Comparison of ENCODE assay signal across 8 cellular contexts in genomic region chr12:92341333-92341691, GRCh38.
DNase-seq lines count a peak whose midpoint lies in the region; ATAC-seq lines count a peak whose summit lies in the region.

No MANE protein-coding gene starts in this region.

- H3K9me3 Mint-ChIP-seq in activated CD4-positive, alpha-beta T cell treated with anti-CD3 and anti-CD28 coated beads, Interleukin-2, amount 10 ng/mL, durations not matched to agents 24 days and 14 days, result peaks cover 18% of the 10 kb centered on the region
- H3K9me3 Mint-ChIP-seq in stimulated activated naive B cell treated with anti-CD40 and anti-IgM and Interleukin-4, amounts not matched to agents 10 μg/mL and 1 μg/mL and 100 μg/mL, for 72 hours, result peaks cover 9 to 11% of the 10 kb centered on the region in 2 donors

- H3K36me3 ChIP-seq in duodenal mucosa (ENCODE audit: control insufficient read depth in 1 of 2, insufficient read depth in 2 of 2, low read length in 2 of 2), result no peaks in the 10 kb centered on the region

- peak overlapping the region in 1 of 2 donors; percentile 39 for H3K9ac ChIP-seq in duodenal mucosa (ENCODE audit: low read depth in 1 of 2, low read length in 2 of 2)

- H3K36me3 Mint-ChIP-seq in activated CD4-positive, alpha-beta T cell treated with anti-CD3 and anti-CD28 coated beads, Interleukin-2, amount 10 ng/mL, durations not matched to agents 24 days and 14 days (ENCODE audit: low read depth), result no peaks in the 10 kb centered on the region
- peaks cover 5 to 20% of the 10 kb centered on the region in 2 donors for H3K36me3 Mint-ChIP-seq in stimulated activated naive B cell treated with anti-CD40 and anti-IgM and Interleukin-4, amounts not matched to agents 10 μg/mL and 1 μg/mL and 100 μg/mL, for 72 hours

- DNase-seq in activated CD4-positive, alpha-beta T cell treated with anti-CD3 and anti-CD28 coated beads, Interleukin-2, amount 10 ng/mL, durations not matched to agents 24 days and 14 days, result no peak
- no peak for DNase-seq in activated CD4-positive, alpha-beta T cell treated with anti-CD3 and anti-CD28 coated beads for 4 hours
- no peak for DNase-seq in stimulated activated naive B cell treated with anti-CD40 and anti-IgM and Interleukin-4, amounts not matched to agents 10 μg/mL and 1 μg/mL and 100 μg/mL, for 72 hours
- DNase-seq in NCI-H1048 (lab: John Stamatoyannopoulos, UW), result no peak

- peak overlapping the region; percentile 44 to 65 for H3K4me3 ChIP-seq in duodenal mucosa (ENCODE audit: low read depth in 1 of 2, low read length in 2 of 2)

- H3K27me3 ChIP-seq in duodenal mucosa (ENCODE audit: control insufficient read depth in 1 of 2, insufficient read depth in 2 of 2, low read length in 2 of 2), result no peaks in the 10 kb centered on the region

- H3K4me1 Mint-ChIP-seq in activated CD4-positive, alpha-beta T cell treated with anti-CD3 and anti-CD28 coated beads, Interleukin-2, amount 10 ng/mL, durations not matched to agents 24 days and 14 days, result peaks cover 16% of the 10 kb centered on the region
- H3K4me1 Mint-ChIP-seq in stimulated activated naive B cell treated with anti-CD40 and anti-IgM and Interleukin-4, amounts not matched to agents 10 μg/mL and 1 μg/mL and 100 μg/mL, for 72 hours, result peaks cover 24 to 32% of the 10 kb centered on the region in 2 donors

- intact Hi-C loops in activated CD4-positive, alpha-beta T cell treated with anti-CD3 and anti-CD28 coated beads, Interleukin-2, amount 10 ng/mL, durations not matched to agents 24 days and 14 days (cut with micrococcal nuclease), result loop anchor here (5.0 kb wide), 1 partner anchor 44 kb away; no protein-coding TSS in a partner anchor

- no peaks in the 10 kb centered on the region for H3K27me3 Mint-ChIP-seq in activated CD4-positive, alpha-beta T cell treated with anti-CD3 and anti-CD28 coated beads, Interleukin-2, amount 10 ng/mL, durations not matched to agents 24 days and 14 days
- H3K27me3 Mint-ChIP-seq in stimulated activated naive B cell treated with anti-CD40 and anti-IgM and Interleukin-4, amounts not matched to agents 10 μg/mL and 1 μg/mL and 100 μg/mL, for 72 hours, result no peaks in the 10 kb centered on the region

- ATAC-seq in HG03175 (IDR thresholded peaks at IDR 0.05; ENCODE audit: unreplicated experiment) (peak; percentile 45), GM18517 (IDR thresholded peaks at IDR 0.05; ENCODE audit: unreplicated experiment) (no peak), HG02840 (IDR thresholded peaks at IDR 0.05; ENCODE audit: low FRiP score, unreplicated experiment) (no peak)
- peak; percentile 50 to 69 for ATAC-seq in stimulated activated naive B cell treated with anti-CD40 and anti-IgM and Interleukin-4, amounts not matched to agents 10 μg/mL and 1 μg/mL and 100 μg/mL, for 72 hours (replicated peaks)

- H3K27ac ChIP-seq in duodenal mucosa (ENCODE audit: low read depth, low read length), result no peak overlapping the region

- peak overlapping the region; percentile 69 for H3K4me3 Mint-ChIP-seq in activated CD4-positive, alpha-beta T cell treated with anti-CD3 and anti-CD28 coated beads, Interleukin-2, amount 10 ng/mL, durations not matched to agents 24 days and 14 days
- peak overlapping the region; percentile 83 for H3K4me3 Mint-ChIP-seq in stimulated activated naive B cell treated with anti-CD40 and anti-IgM and Interleukin-4, amounts not matched to agents 10 μg/mL and 1 μg/mL and 100 μg/mL, for 72 hours

- no peak overlapping the region for H3K27ac Mint-ChIP-seq in activated CD4-positive, alpha-beta T cell treated with anti-CD3 and anti-CD28 coated beads, Interleukin-2, amount 10 ng/mL, durations not matched to agents 24 days and 14 days
- peak overlapping the region; percentile 91 for H3K27ac Mint-ChIP-seq in stimulated activated naive B cell treated with anti-CD40 and anti-IgM and Interleukin-4, amounts not matched to agents 10 μg/mL and 1 μg/mL and 100 μg/mL, for 72 hours

- peaks cover 6 to 13% of the 10 kb centered on the region in 2 donors for H3K4me1 ChIP-seq in duodenal mucosa (ENCODE audit: control insufficient read depth in 1 of 2, insufficient read depth in 2 of 2, low read length in 2 of 2)

- H3K9me3 ChIP-seq in duodenal mucosa (ENCODE audit: control insufficient read depth in 1 of 2, low read length in 2 of 2), result no peaks in the 10 kb centered on the region

Comparison
In these comparisons a context has a peak if more than half of its experiments do, and no peak if none do; other contexts are left out.
1. ATAC-seq: peak in HG03175 (single experiment) and stimulated activated naive B cell treated with anti-CD40 and anti-IgM and Interleukin-4, amounts not matched to agents 10 μg/mL and 1 μg/mL and 100 μg/mL, for 72 hours (2 of 2); none in GM18517 (single experiment) and HG02840 (single experiment).